ENCODE assay signal across 13 cellular contexts in the genomic region with DNA sequence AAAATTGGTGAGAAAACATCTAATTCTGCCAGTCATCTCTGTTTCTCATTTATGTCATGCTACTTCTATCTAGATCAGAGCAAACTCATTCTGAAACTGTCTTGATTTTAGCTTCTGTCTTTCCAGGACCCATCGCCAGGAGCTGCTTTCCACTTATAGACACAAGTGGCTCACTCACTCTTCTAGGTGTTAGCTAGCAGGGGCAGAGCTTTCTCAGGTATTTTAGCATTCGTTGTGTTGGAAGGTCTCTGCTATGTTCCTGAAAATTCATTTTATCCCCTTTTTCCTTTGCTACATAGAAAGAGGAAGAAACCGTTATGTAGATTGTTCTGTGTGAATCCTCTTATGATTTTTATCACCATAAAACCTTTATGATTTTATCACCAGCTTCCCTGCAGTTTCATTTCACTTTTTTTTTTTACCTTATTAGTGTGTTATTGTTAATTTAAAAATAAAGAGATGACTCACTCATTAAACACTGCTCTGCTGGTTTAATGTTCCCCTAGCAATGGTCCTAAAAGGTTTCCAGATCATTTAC.
DNase-seq lines count a peak whose midpoint lies in the region; ATAC-seq and TF ChIP-seq lines count a peak whose summit lies in the region.
"Had no signal": no experiment of that assay in that cellular context is flagged by ENCODE, and none has a peak within 500 bp of the region (broad histone marks: within the 10 kb centered on the region; RNA-seq: fewer than 3 reads in every experiment).

No MANE protein-coding gene starts in this region.

- no peak overlapping the region for H3K27ac ChIP-seq in psoas muscle
- no peak overlapping the region for H3K27ac ChIP-seq in dorsolateral prefrontal cortex

- no peaks in the 10 kb centered on the region for H3K4me1 ChIP-seq in psoas muscle

- ATAC-seq in GM19372 (IDR thresholded peaks at IDR 0.05; ENCODE audit: low read depth, unreplicated experiment) (peak; percentile 88), HG02678 (IDR thresholded peaks at IDR 0.05; ENCODE audit: unreplicated experiment) (peak; percentile 91), HG03378 (IDR thresholded peaks at IDR 0.05; ENCODE audit: unreplicated experiment) (peak; percentile 97), psoas muscle (no peak)
- ATAC-seq: HCT116; naive thymus-derived CD4-positive, alpha-beta T cell; Right ventricle myocardium inferior had no signal

- no peaks in the 10 kb centered on the region for H3K36me3 ChIP-seq in psoas muscle (ENCODE audit: insufficient read depth in 1 of 2, low read depth in 1 of 2)
- H3K36me3 ChIP-seq: MG63 had no signal

- DNase-seq in NCI-H82 treated with DMSO at 0.1 percent for 48 hours (lab: John Stamatoyannopoulos, UW; ENCODE audit: unreplicated experiment): no peak
- DNase-seq in psoas muscle: no peak
- no peak for DNase-seq in dorsolateral prefrontal cortex
- DNase-seq in AG20443 (ENCODE audit: low spot score): no peak
- DNase-seq: MG63; naive thymus-derived CD4-positive, alpha-beta T cell; NCI-H446 had no signal

- no peaks in the 10 kb centered on the region for H3K27me3 ChIP-seq in psoas muscle (ENCODE audit: insufficient read depth in 3 of 3, low read length in 2 of 3)
- H3K27me3 ChIP-seq in dorsolateral prefrontal cortex: no peaks in the 10 kb centered on the region
- H3K27me3 ChIP-seq: MG63 had no signal

- intact Hi-C loops in psoas muscle (cut with DNase I): no loop called here
- intact Hi-C loops in dorsolateral prefrontal cortex (cut with DNase I): no loop called here

- H3K9me3 ChIP-seq in psoas muscle: no peaks in the 10 kb centered on the region
- H3K9me3 ChIP-seq: MG63 had no signal

- TF ChIP-seq CTCF in GM12873 (IDR thresholded peaks at IDR 0.05; ENCODE audit: insufficient read depth, low read depth, low read length, missing control alignments): peak; percentile 12
- no peak for TF ChIP-seq CTCF in psoas muscle (IDR thresholded peaks at IDR 0.05)
- TF ChIP-seq CTCF in dorsolateral prefrontal cortex (IDR thresholded peaks at IDR 0.05 in 54 of 56, conservative IDR thresholded peaks at IDR 0.05 in 2 of 56; ENCODE audit: low read depth in 1 of 56, partially characterized antibody in 56 of 56): no peak

- H3K4me3 ChIP-seq in psoas muscle (no peak overlapping the region), dorsolateral prefrontal cortex (no peak overlapping the region)
- H3K4me3 ChIP-seq: MG63 had no signal

- WGBS in psoas muscle, 3 donors: 75 to 76% (median 76%) methylated on average over 3 of the region's 3 CpGs

Comparison
In these comparisons a context has a peak if more than half of its experiments do, and no peak if none do; other contexts are left out.
1. ATAC-seq: peak in GM19372 (single experiment), HG02678 (single experiment) and HG03378 (single experiment); none in psoas muscle (0 of 4).